ENCODE assay signal across 11 cellular contexts in the genomic region with DNA sequence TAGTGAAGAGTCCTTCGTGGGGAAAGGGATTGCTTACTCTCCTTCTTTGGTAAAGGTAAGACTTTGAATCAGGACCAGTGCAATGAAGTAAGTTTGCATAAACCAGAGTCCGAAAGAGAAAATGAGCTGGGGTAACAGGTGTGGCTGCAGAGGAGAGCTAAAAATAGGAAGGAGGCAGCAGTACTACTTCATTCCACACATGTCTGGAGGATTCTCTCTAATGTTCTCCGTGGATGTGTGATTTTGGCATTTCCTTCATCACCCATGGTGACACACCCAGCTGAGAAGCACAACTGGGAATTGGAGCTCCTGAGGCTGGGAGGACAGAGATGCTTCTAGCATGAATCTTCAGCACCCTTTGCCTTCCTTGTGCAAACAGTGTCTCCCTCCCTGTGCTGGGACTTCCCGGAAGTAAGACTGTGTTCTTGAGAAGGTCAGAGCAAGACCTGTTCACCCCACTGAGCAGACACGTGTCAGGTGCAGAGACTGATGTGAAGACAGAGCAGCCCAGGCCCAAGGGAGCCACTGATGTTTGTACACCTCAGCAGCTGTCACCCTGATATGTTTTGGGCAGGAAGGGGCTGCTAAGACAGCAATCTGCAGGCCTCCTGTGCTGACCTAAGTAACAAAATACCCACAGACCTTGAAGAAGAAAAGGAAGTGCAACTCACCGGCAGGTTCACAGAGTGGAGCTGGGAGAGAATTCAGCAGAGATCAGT. TPM values are rescaled to one million over a fixed set of nuclear protein-coding genes. Genes with fewer than 3 reads are reported as not detected.
A peak's percentile ranks its signal among the peaks of the same experiment; 100 is the strongest.
DNase-seq lines count a peak whose midpoint lies in the region; ATAC-seq and TF ChIP-seq lines count a peak whose summit lies in the region.
"Had no signal": no experiment of that assay in that cellular context is flagged by ENCODE, and none has a peak within 500 bp of the region (broad histone marks: within the 10 kb centered on the region; RNA-seq: fewer than 3 reads in every experiment).

No MANE protein-coding gene starts in this region.

- H3K27ac ChIP-seq in substantia nigra (ENCODE audit: low read depth, low read length, poor library complexity, severe bottlenecking): no peak overlapping the region
- H3K27ac ChIP-seq: right atrium auricular region had no signal

- CTCF ChIA-PET in HEK293T (lab: Yijun Ruan, JAX): no interaction called here

- H3K4me3 Mint-ChIP-seq in stimulated activated effector memory CD8-positive, alpha-beta T cell treated with anti-CD3 and anti-CD28 coated beads, Interleukin-12 subunit alpha, Interleukin-12 subunit beta, amount 100 ng/mL, for 72 hours: no peak overlapping the region
- H3K4me3 Mint-ChIP-seq: endodermal cell had no signal

- peaks cover 6% of the 10 kb centered on the region for H3K4me1 Mint-ChIP-seq in stimulated activated effector memory CD8-positive, alpha-beta T cell treated with anti-CD3 and anti-CD28 coated beads, Interleukin-12 subunit alpha, Interleukin-12 subunit beta, amount 100 ng/mL, for 72 hours
- H3K4me1 Mint-ChIP-seq: endodermal cell had no signal

- H3K36me3 Mint-ChIP-seq in stimulated activated effector memory CD8-positive, alpha-beta T cell treated with anti-CD3 and anti-CD28 coated beads, Interleukin-12 subunit alpha, Interleukin-12 subunit beta, amount 100 ng/mL, for 72 hours: no peaks in the 10 kb centered on the region

- no peak overlapping the region for H3K27ac Mint-ChIP-seq in stimulated activated effector memory CD8-positive, alpha-beta T cell treated with anti-CD3 and anti-CD28 coated beads, Interleukin-12 subunit alpha, Interleukin-12 subunit beta, amount 100 ng/mL, for 72 hours
- H3K27ac Mint-ChIP-seq: endodermal cell had no signal

- H3K9me3 Mint-ChIP-seq in stimulated activated effector memory CD8-positive, alpha-beta T cell treated with anti-CD3 and anti-CD28 coated beads, Interleukin-12 subunit alpha, Interleukin-12 subunit beta, amount 100 ng/mL, for 72 hours: no peaks in the 10 kb centered on the region
- H3K9me3 Mint-ChIP-seq: endodermal cell had no signal

- POLR2A ChIA-PET in HEK293T (lab: Yijun Ruan, JAX): no interaction called here

- DNase-seq in NOMO-1 treated with DMSO at 0.1 percent for 48 hours (lab: John Stamatoyannopoulos, UW; ENCODE audit: unreplicated experiment) (peak; percentile 30), NOMO-1 treated with dmso at 0.1 percent for 144 hours (lab: John Stamatoyannopoulos, UW; ENCODE audit: unreplicated experiment) (no peak), SK-N-DZ (ENCODE audit: low spot score) (no peak), substantia nigra (lab: John Stamatoyannopoulos, UW) (no peak), HEK293T (ENCODE audit: extremely low spot score) (no peak)
- DNase-seq in stimulated activated effector memory CD8-positive, alpha-beta T cell treated with anti-CD3 and anti-CD28 coated beads, Interleukin-12 subunit alpha, Interleukin-12 subunit beta, amount 100 ng/mL, for 72 hours (ENCODE audit: low spot score in 2 of 2): no peak
- DNase-seq: 8988T, endodermal cell had no signal

- peak; percentile 83 for ATAC-seq in HG02623 (IDR thresholded peaks at IDR 0.05; ENCODE audit: unreplicated experiment)
- peak; percentile 86 for ATAC-seq in HG03558 (IDR thresholded peaks at IDR 0.05; ENCODE audit: extremely low read depth, unreplicated experiment)
- peak; percentile 53 for ATAC-seq in stimulated activated effector memory CD8-positive, alpha-beta T cell treated with anti-CD3 and anti-CD28 coated beads, Interleukin-12 subunit alpha, Interleukin-12 subunit beta, amount 100 ng/mL, for 72 hours

TF ChIP-seq in HEK293T, 16 proteins besides CTCF, POLR2A, EP300 and RAD21:
- TF ChIP-seq BHLHE40 (IDR thresholded peaks at IDR 0.05; ENCODE audit: borderline replicate concordance): no peak
- TF ChIP-seq, protein P1, sequence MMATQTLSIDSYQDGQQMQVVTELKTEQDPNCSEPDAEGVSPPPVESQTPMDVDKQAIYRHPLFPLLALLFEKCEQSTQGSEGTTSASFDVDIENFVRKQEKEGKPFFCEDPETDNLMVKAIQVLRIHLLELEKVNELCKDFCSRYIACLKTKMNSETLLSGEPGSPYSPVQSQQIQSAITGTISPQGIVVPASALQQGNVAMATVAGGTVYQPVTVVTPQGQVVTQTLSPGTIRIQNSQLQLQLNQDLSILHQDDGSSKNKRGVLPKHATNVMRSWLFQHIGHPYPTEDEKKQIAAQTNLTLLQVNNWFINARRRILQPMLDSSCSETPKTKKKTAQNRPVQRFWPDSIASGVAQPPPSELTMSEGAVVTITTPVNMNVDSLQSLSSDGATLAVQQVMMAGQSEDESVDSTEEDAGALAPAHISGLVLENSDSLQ (IDR thresholded peaks at IDR 0.05): no peak
- TF ChIP-seq NFRKB (IDR thresholded peaks at IDR 0.05): no peak
- TF ChIP-seq TARDBP (IDR thresholded peaks at IDR 0.05): no peak
- TF ChIP-seq CTBP1 (IDR thresholded peaks at IDR 0.05; ENCODE audit: borderline replicate concordance): no peak
- TF ChIP-seq ARNT (IDR thresholded peaks at IDR 0.05): no peak
- TF ChIP-seq SUZ12 (IDR thresholded peaks at IDR 0.05): no peak

RNA-seq across cellular contexts. Expression of gene FCRL1, which starts 13.3 kb away (rescaled TPM):
- not detected in 2 replicates for polyA plus RNA-seq in SK-N-DZ (2014; cell fraction: cytosol; rRNA removed)
- not detected in 2 replicates for polyA plus RNA-seq in SK-N-DZ (2014; cell fraction: nucleus; rRNA removed)

RNA-seq across cellular contexts. Expression of gene FCRL2, which starts 29.7 kb away (rescaled TPM):
- polyA plus RNA-seq in SK-N-DZ (2014; cell fraction: cytosol; rRNA removed): not detected in 2 replicates
- not detected in 2 replicates for polyA plus RNA-seq in SK-N-DZ (2014; cell fraction: nucleus; rRNA removed)

RNA-seq across cellular contexts. Expression of gene CD5L, which starts 35.0 kb away (rescaled TPM):
- polyA plus RNA-seq in SK-N-DZ (2014; cell fraction: cytosol; rRNA removed): not detected in 2 replicates
- polyA plus RNA-seq in SK-N-DZ (2014; cell fraction: nucleus; rRNA removed): not detected in 2 replicates
